ENCODE assay signal across 17 cellular contexts in genomic region chr6:165680975-165681374, GRCh38. TPM values are rescaled to one million over a fixed set of nuclear protein-coding genes. Genes with fewer than 3 reads are reported as not detected.
DNase-seq lines count a peak whose midpoint lies in the region; ATAC-seq and TF ChIP-seq lines count a peak whose summit lies in the region.
"Had no signal": no experiment of that assay in that cellular context is flagged by ENCODE, and none has a peak within 500 bp of the region (broad histone marks: within the 10 kb centered on the region; RNA-seq: fewer than 3 reads in every experiment).

No MANE protein-coding gene starts in this region.

- no peak for TF ChIP-seq CTCF in LNCaP clone FGC (IDR thresholded peaks at IDR 0.05; ENCODE audit: control insufficient read depth, extremely low read depth, insufficient read depth)

- ATAC-seq in HG03469 (IDR thresholded peaks at IDR 0.05; ENCODE audit: unreplicated experiment) = no peak
- ATAC-seq: CD8-positive, alpha-beta T cell; GM12878 had no signal

- H3K9me3 ChIP-seq in BLaER1 treated with 17β-estradiol and CSF1 and Interleukin-3, amounts not matched to agents 10 nM and 100 nM (replicated peaks in 1 of 11) = no peaks in the 10 kb centered on the region
- H3K9me3 ChIP-seq: BE2C, Caco-2 had no signal

- DNase-seq in G401 (ENCODE audit: low spot score) = peak; percentile 26
- peak; percentile 61 for DNase-seq in LNCaP clone FGC (ENCODE audit: low read depth)
- DNase-seq in NCI-H128 (lab: John Stamatoyannopoulos, UW; ENCODE audit: unreplicated experiment) = no peak
- no peak for DNase-seq in epidermal melanocyte (ENCODE audit: insufficient read length, low spot score)
- DNase-seq: 8988T; ACHN; BE2C; C1 segment of cervical spinal cord; Caco-2; Calu3; CD4-positive, alpha-beta T cell; CD8-positive, alpha-beta T cell; DMS79 treated with DMSO at 0.1 percent for 48 hours; GDM1 had no signal

- H3K36me3 ChIP-seq in BLaER1 treated with 17β-estradiol and CSF1 and Interleukin-3, amounts not matched to agents 10 nM and 100 nM = no peaks in the 10 kb centered on the region
- H3K36me3 ChIP-seq: BE2C had no signal

- peaks cover 0 to 18% (median 13%) of the 10 kb centered on the region in 10 experiments; a peak in 13 of 20 replicates for H3K4me1 ChIP-seq in BLaER1 treated with 17β-estradiol and CSF1 and Interleukin-3, amounts not matched to agents 10 nM and 100 nM
- H3K4me1 ChIP-seq: Caco-2 had no signal

- H3K9ac ChIP-seq in BLaER1 treated with 17β-estradiol and CSF1 and Interleukin-3, amounts not matched to agents 10 nM and 100 nM = no peak overlapping the region

- H3K4me2 ChIP-seq in BLaER1 treated with 17β-estradiol and CSF1 and Interleukin-3, amounts not matched to agents 10 nM and 100 nM = peak overlapping the region in 8 of 11 experiments; percentile 13 to 60 (median 42); a peak in 11 of 22 replicates

- H3K27ac ChIP-seq in BLaER1 treated with 17β-estradiol and CSF1 and Interleukin-3, amounts not matched to agents 10 nM and 100 nM = no peak overlapping the region

- in situ Hi-C loops in G401 (cut with HindIII; ENCODE audit: low sequenced_read_pairs) = no loop called here

- no peak overlapping the region for H3K4me3 ChIP-seq in BLaER1 treated with 17β-estradiol and CSF1 and Interleukin-3, amounts not matched to agents 10 nM and 100 nM
- H3K4me3 ChIP-seq in LNCaP clone FGC (ENCODE audit: low read depth, low read length) = no peak overlapping the region
- H3K4me3 ChIP-seq: GM12878 had no signal

- H4K20me1 ChIP-seq in BLaER1 treated with 17β-estradiol and CSF1 and Interleukin-3, amounts not matched to agents 10 nM and 100 nM = no peaks in the 10 kb centered on the region

- no peaks in the 10 kb centered on the region for H3K27me3 ChIP-seq in BLaER1 treated with 17β-estradiol and CSF1 and Interleukin-3, amounts not matched to agents 10 nM and 100 nM
- H3K27me3 ChIP-seq: BE2C had no signal

RNA-seq across cellular contexts. Expression of gene PDE10A, which starts 17.9 kb away (rescaled TPM):
- not detected in 2 replicates for total RNA-seq in G401 (2014; rRNA removed; shearing (Covaris generic))
- total RNA-seq: CD4-positive, alpha-beta T cell; CD8-positive, alpha-beta T cell had no signal

Comparison
In these comparisons a context has a peak if more than half of its experiments do, and no peak if none do; other contexts are left out.
1. DNase-seq: peak in G401 (single experiment) and LNCaP clone FGC (single experiment); none in NCI-H128 (single experiment) and epidermal melanocyte (single experiment).